ENCODE assay signal across 8 cellular contexts in the genomic region with DNA sequence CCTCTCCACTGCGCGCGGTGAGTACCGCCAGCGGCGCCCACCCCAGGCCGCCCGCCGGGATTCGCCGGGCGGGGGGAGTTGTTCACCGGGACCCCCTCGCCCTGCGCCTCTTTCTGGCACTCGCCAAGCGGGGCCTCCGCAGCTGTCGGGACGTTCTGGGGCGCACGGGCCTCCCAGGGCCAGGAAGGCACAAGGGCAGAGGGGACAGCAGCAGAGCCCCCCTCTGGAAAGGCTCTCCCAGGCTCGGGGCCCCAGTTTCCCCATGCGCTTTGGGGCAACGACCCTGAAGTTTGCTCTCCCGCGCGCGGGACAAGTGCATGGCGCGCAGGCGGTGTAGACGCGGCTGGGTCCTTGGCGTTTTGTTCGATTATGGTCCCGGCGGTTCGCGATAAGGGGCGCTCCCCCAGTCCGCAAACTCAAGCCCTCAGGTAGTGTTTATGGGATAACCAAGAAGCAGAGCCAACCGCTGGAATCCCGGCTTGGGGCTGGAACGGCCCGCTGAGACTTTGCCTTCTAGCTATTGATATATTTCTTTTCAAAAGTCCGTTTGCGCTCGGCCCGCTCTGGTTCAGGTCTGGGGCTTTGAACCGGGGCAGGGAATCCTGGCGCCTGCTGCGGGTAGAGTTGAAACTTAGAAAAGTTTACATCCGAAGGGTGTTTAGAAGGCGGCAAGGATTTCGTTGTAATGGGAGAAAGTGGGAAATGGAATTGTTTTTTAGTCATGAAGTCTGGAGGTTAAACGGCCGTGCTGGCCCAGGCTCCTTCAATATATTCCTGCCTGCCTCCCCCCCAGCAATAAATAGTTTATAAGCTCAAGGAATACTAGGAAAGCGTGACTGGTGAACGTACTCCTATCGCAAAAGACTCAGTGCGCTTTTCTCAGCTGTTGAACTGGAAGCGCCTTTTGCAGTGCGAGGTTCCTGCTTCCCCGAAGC. TPM values are rescaled to one million over a fixed set of nuclear protein-coding genes. Genes with fewer than 3 reads are reported as not detected.
DNase-seq lines count a peak whose midpoint lies in the region; ATAC-seq and TF ChIP-seq lines count a peak whose summit lies in the region.

No MANE protein-coding gene starts in this region.

- H3K4me1 ChIP-seq in ovary (ENCODE audit: insufficient read depth): no peaks in the 10 kb centered on the region

- TF ChIP-seq CTCF in fibroblast of mammary gland (conservative IDR thresholded peaks at IDR 0.05; ENCODE audit: control insufficient read depth, insufficient read depth, low read depth, low read length) (no peak), ovary (IDR thresholded peaks at IDR 0.05) (no peak)

- no peak overlapping the region for H3K4me3 ChIP-seq in fibroblast of mammary gland (ENCODE audit: control insufficient read depth, low read depth, low read length)
- H3K4me3 ChIP-seq in ovary: peak overlapping the region; percentile 36

- TF ChIP-seq POLR2A in ovary (IDR thresholded peaks at IDR 0.05): no peak

- intact Hi-C loops in ovary (cut with DNase I): no loop called here

- in situ Hi-C loops in KBM-7 (cut with MboI; ENCODE audit: low pct_unique_long_range_greater_than_20kb, low sequenced_read_pairs): no loop called here

- H3K27me3 ChIP-seq in ovary: no peaks in the 10 kb centered on the region

- peak; percentile 81 for DNase-seq in DMS 273 (lab: John Stamatoyannopoulos, UW; ENCODE audit: unreplicated experiment)
- DNase-seq in NCI-H748 (lab: John Stamatoyannopoulos, UW; ENCODE audit: unreplicated experiment): peak; percentile 62
- DNase-seq in fibroblast of mammary gland (ENCODE audit: low read depth): peak; percentile 10
- DNase-seq in ovary: no peak
- no peak for DNase-seq in NCI-H1436 (lab: John Stamatoyannopoulos, UW)
- no peak for DNase-seq in amniotic stem cell (lab: John Stamatoyannopoulos, UW)
- no peak for DNase-seq in KBM-7

- TF ChIP-seq EP300 in ovary (IDR thresholded peaks at IDR 0.05): no peak

- H3K27ac ChIP-seq in ovary: no peak overlapping the region

- no peak for ATAC-seq in GM19467 (IDR thresholded peaks at IDR 0.05; ENCODE audit: unreplicated experiment)

- H3K36me3 ChIP-seq in ovary: no peaks in the 10 kb centered on the region

- WGBS in ovary, 3 donors: 1 to 2% (median 1%) methylated on average over 33 to 65 of the region's 65 CpGs

- no peaks in the 10 kb centered on the region for H3K9me3 ChIP-seq in ovary

RNA-seq across cellular contexts. Expression of a gene that starts 0.6 kb away (rescaled TPM):
- total RNA-seq in ovary: 1 to 10 TPM in 5 of 7 donors, under 1 TPM in 2; 0.18 to 7.6 (median 1.7) TPM
- polyA plus RNA-seq in ovary: 1 to 10 TPM in 1 of 2 donors, under 1 TPM in 1; 0.54 to 4.3 TPM

Comparison
In these comparisons a context has a peak if more than half of its experiments do, and no peak if none do; other contexts are left out.
1. DNase-seq: peak in DMS 273 (single experiment), NCI-H748 (single experiment) and fibroblast of mammary gland (single experiment); none in ovary (0 of 5), NCI-H1436 (single experiment), amniotic stem cell (single experiment) and KBM-7 (single experiment).